23 cellular contexts compared by ENCODE assay signal in genomic region chr3:40573985-40574384, GRCh38.
"Had no signal": no experiment of that assay in that cellular context is flagged by ENCODE, and none has a peak within 500 bp of the region (broad histone marks: within the 10 kb centered on the region; RNA-seq: fewer than 3 reads in every experiment).

No MANE protein-coding gene starts in this region.

- H3K27me3 Mint-ChIP-seq: stimulated activated memory B cell treated with anti-CD40 and anti-IgM and Interleukin-4, amounts not matched to agents 10 μg/mL and 1 μg/mL and 100 μg/mL, for 72 hours had no signal

- H3K27ac Mint-ChIP-seq: memory B cell; naive thymus-derived CD4-positive, alpha-beta T cell; natural killer cell treated with Interleukin-12 subunit alpha and Interleukin-12 subunit beta and Interleukin-15 and Interleukin-18, amount 100 ng/mL, for 72 hours; neural progenitor cell; progenitor cell of endocrine pancreas; stimulated activated memory B cell treated with anti-CD40 and anti-IgM and Interleukin-4, amounts not matched to agents 10 μg/mL and 1 μg/mL and 100 μg/mL, for 72 hours had no signal

- H3K4me1 Mint-ChIP-seq: memory B cell; naive thymus-derived CD4-positive, alpha-beta T cell; stimulated activated memory B cell treated with anti-CD40 and anti-IgM and Interleukin-4, amounts not matched to agents 10 μg/mL and 1 μg/mL and 100 μg/mL, for 72 hours had no signal

- H3K4me3 Mint-ChIP-seq: memory B cell; naive thymus-derived CD4-positive, alpha-beta T cell; natural killer cell treated with Interleukin-12 subunit alpha and Interleukin-12 subunit beta and Interleukin-15 and Interleukin-18, amount 100 ng/mL, for 72 hours; neural progenitor cell; stimulated activated memory B cell treated with anti-CD40 and anti-IgM and Interleukin-4, amounts not matched to agents 10 μg/mL and 1 μg/mL and 100 μg/mL, for 72 hours had no signal

- H3K36me3 Mint-ChIP-seq: memory B cell; naive thymus-derived CD4-positive, alpha-beta T cell; natural killer cell treated with Interleukin-12 subunit alpha and Interleukin-12 subunit beta and Interleukin-15 and Interleukin-18, amount 100 ng/mL, for 72 hours; neural progenitor cell; stimulated activated memory B cell treated with anti-CD40 and anti-IgM and Interleukin-4, amounts not matched to agents 10 μg/mL and 1 μg/mL and 100 μg/mL, for 72 hours had no signal

- ATAC-seq: left cardiac atrium; left lobe of liver; left ventricle myocardium superior; mucosa of descending colon; naive thymus-derived CD4-positive, alpha-beta T cell; natural killer cell treated with Interleukin-12 subunit alpha and Interleukin-12 subunit beta and Interleukin-15 and Interleukin-18, amount 100 ng/mL, for 72 hours; right lobe of liver; stimulated activated memory B cell treated with anti-CD40 and anti-IgM and Interleukin-4, amounts not matched to agents 10 μg/mL and 1 μg/mL and 100 μg/mL, for 72 hours; stimulated activated naive CD8-positive, alpha-beta T cell treated with anti-CD3 and anti-CD28 coated beads, Interleukin-15, Interleukin-2, amounts not matched to agents 100 U/mL and 50 U/mL, for 24 hours; upper lobe of right lung had no signal

- DNase-seq: kidney glomerular epithelial cell; left cardiac atrium; left ventricle myocardium superior; mucosa of descending colon; naive thymus-derived CD4-positive, alpha-beta T cell; ovary; right lobe of liver; stimulated activated CD4-positive, alpha-beta T cell treated with anti-CD3 and anti-CD28 coated beads, Interleukin-1b, Interleukin-23, amount 100 ng/mL, for 48 hours; stimulated activated CD4-positive, alpha-beta T cell treated with anti-CD3 and anti-CD28 coated beads, Interleukin-2, amount 100 ng/mL, for 48 hours; stimulated activated CD4-positive, alpha-beta T cell treated with anti-CD3 and anti-CD28 coated beads, Interleukin-4, amount 100 ng/mL, for 4 hours; stimulated activated CD8-positive, alpha-beta memory T cell treated with anti-CD3 and anti-CD28 coated beads, Interleukin-4, amount 100 ng/mL, for 48 hours; stimulated activated naive CD8-positive, alpha-beta T cell treated with anti-CD3 and anti-CD28 coated beads, Interleukin-15, Interleukin-2, amounts not matched to agents 100 U/mL and 50 U/mL, for 24 hours; stomach; testis; thyroid gland; transverse colon; upper lobe of right lung had no signal

- H3K9me3 Mint-ChIP-seq: memory B cell; naive thymus-derived CD4-positive, alpha-beta T cell; natural killer cell treated with Interleukin-12 subunit alpha and Interleukin-12 subunit beta and Interleukin-15 and Interleukin-18, amount 100 ng/mL, for 72 hours; neural progenitor cell; stimulated activated memory B cell treated with anti-CD40 and anti-IgM and Interleukin-4, amounts not matched to agents 10 μg/mL and 1 μg/mL and 100 μg/mL, for 72 hours had no signal
